In the genomic region with DNA sequence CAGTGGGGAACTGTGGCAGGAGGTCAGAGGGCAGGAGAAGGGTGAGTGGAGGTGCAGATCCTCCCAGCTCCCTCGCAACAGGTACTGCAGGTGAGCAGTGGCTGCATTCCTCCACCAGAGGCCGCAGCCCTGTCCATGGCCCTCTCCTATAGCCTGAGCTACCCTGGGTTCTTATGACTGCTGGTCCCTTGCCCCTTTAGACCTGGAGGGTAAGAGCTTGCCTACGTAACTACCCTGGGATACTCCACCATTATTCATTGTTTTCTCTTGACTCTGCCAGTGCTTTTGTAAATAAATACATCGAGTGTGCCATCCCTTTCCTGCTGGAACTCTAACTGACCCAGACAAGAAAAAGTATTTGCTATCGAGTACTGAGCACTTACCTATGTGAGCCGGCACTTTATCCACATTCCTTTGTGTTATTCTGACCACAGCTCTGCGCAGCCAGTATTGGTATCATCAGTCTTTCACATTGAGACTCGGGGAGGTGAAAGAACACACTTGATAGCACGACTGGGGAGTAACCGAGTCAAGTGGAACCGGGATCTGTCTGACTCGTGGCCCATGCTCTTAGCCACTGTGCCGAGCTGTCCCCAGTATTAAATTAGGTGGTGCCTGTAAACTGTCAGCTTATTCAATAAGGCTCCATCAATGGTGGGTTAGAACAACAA, we compare ENCODE assay signal across 1 cellular context.
TF ChIP-seq lines count a peak whose summit lies in the region.

No MANE protein-coding gene starts in this region.

TF ChIP-seq in GM12878, 131 proteins besides CTCF, POLR2A, EP300 and RAD21:
- TF ChIP-seq SP1 (IDR thresholded peaks at IDR 0.05; ENCODE audit: low read depth, low read length) (no peak), MEF2A (IDR thresholded peaks at IDR 0.05; ENCODE audit: insufficient read depth, low read depth, low read length) (no peak), BCL11A (IDR thresholded peaks at IDR 0.05; ENCODE audit: low read depth, low read length) (no peak)
- TF ChIP-seq, protein P1, sequence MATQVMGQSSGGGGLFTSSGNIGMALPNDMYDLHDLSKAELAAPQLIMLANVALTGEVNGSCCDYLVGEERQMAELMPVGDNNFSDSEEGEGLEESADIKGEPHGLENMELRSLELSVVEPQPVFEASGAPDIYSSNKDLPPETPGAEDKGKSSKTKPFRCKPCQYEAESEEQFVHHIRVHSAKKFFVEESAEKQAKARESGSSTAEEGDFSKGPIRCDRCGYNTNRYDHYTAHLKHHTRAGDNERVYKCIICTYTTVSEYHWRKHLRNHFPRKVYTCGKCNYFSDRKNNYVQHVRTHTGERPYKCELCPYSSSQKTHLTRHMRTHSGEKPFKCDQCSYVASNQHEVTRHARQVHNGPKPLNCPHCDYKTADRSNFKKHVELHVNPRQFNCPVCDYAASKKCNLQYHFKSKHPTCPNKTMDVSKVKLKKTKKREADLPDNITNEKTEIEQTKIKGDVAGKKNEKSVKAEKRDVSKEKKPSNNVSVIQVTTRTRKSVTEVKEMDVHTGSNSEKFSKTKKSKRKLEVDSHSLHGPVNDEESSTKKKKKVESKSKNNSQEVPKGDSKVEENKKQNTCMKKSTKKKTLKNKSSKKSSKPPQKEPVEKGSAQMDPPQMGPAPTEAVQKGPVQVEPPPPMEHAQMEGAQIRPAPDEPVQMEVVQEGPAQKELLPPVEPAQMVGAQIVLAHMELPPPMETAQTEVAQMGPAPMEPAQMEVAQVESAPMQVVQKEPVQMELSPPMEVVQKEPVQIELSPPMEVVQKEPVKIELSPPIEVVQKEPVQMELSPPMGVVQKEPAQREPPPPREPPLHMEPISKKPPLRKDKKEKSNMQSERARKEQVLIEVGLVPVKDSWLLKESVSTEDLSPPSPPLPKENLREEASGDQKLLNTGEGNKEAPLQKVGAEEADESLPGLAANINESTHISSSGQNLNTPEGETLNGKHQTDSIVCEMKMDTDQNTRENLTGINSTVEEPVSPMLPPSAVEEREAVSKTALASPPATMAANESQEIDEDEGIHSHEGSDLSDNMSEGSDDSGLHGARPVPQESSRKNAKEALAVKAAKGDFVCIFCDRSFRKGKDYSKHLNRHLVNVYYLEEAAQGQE (IDR thresholded peaks at IDR 0.05; ENCODE audit: low read depth, low read length) = no peak
- TF ChIP-seq, protein P2, sequence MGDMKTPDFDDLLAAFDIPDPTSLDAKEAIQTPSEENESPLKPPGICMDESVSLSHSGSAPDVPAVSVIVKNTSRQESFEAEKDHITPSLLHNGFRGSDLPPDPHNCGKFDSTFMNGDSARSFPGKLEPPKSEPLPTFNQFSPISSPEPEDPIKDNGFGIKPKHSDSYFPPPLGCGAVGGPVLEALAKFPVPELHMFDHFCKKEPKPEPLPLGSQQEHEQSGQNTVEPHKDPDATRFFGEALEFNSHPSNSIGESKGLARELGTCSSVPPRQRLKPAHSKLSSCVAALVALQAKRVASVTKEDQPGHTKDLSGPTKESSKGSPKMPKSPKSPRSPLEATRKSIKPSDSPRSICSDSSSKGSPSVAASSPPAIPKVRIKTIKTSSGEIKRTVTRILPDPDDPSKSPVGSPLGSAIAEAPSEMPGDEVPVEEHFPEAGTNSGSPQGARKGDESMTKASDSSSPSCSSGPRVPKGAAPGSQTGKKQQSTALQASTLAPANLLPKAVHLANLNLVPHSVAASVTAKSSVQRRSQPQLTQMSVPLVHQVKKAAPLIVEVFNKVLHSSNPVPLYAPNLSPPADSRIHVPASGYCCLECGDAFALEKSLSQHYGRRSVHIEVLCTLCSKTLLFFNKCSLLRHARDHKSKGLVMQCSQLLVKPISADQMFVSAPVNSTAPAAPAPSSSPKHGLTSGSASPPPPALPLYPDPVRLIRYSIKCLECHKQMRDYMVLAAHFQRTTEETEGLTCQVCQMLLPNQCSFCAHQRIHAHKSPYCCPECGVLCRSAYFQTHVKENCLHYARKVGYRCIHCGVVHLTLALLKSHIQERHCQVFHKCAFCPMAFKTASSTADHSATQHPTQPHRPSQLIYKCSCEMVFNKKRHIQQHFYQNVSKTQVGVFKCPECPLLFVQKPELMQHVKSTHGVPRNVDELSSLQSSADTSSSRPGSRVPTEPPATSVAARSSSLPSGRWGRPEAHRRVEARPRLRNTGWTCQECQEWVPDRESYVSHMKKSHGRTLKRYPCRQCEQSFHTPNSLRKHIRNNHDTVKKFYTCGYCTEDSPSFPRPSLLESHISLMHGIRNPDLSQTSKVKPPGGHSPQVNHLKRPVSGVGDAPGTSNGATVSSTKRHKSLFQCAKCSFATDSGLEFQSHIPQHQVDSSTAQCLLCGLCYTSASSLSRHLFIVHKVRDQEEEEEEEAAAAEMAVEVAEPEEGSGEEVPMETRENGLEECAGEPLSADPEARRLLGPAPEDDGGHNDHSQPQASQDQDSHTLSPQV (IDR thresholded peaks at IDR 0.05) = no peak
- TF ChIP-seq, protein P3, sequence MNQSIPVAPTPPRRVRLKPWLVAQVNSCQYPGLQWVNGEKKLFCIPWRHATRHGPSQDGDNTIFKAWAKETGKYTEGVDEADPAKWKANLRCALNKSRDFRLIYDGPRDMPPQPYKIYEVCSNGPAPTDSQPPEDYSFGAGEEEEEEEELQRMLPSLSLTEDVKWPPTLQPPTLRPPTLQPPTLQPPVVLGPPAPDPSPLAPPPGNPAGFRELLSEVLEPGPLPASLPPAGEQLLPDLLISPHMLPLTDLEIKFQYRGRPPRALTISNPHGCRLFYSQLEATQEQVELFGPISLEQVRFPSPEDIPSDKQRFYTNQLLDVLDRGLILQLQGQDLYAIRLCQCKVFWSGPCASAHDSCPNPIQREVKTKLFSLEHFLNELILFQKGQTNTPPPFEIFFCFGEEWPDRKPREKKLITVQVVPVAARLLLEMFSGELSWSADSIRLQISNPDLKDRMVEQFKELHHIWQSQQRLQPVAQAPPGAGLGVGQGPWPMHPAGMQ (IDR thresholded peaks at IDR 0.05; ENCODE audit: borderline replicate concordance) = no peak
